In the genomic region with DNA sequence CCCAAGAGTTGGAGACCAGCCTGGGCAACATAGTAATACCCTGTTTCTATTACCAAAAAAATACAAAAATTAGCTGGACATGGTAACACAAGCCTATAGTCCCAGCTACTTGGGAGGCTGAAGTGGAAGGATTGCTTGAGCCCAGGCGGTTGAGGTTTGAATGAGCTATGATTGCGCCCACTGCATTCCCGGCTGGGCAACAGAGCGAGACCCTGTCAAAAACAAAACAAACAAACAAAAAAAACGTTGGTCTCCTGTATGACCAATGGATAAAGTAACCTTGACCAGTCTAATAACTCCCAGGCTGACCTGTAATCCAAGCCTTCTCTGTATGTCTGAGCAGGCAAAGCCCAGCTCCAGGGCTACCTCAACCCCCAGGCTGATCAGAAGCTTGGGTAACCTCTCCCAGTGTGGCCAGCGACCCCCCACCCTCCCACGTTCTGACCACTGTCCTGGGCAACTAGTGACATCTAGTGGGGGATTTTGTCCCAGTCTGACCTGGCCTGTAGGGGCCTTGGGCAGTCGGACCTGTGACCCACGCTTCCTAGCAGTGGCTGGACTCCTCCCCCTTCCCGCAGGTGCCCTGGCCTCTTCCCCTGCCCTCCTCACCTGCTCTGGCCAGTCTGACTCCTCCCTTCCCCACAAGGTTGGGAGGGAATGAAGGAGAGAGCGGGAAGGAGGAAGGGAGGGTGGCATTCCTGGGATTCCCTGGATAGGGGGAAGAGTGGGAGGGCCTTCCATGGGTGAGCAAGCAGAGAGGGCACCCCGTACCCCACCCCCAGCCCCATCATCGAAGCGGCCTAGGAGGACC, we compare ENCODE assay signal across 9 cellular contexts. TPM values are rescaled to one million over a fixed set of nuclear protein-coding genes. Genes with fewer than 3 reads are reported as not detected.
DNase-seq lines count a peak whose midpoint lies in the region; ATAC-seq and TF ChIP-seq lines count a peak whose summit lies in the region.
"Had no signal": no experiment of that assay in that cellular context is flagged by ENCODE, and none has a peak within 500 bp of the region (broad histone marks: within the 10 kb centered on the region; RNA-seq: fewer than 3 reads in every experiment).

No MANE protein-coding gene starts in this region.

- ATAC-seq in RWPE2 (ENCODE audit: low read depth) (peak; percentile 58), HG03442 (IDR thresholded peaks at IDR 0.05; ENCODE audit: unreplicated experiment) (no peak), HG02623 (IDR thresholded peaks at IDR 0.05; ENCODE audit: unreplicated experiment) (no peak), HG03135 (IDR thresholded peaks at IDR 0.05; ENCODE audit: unreplicated experiment) (no peak)

- peak overlapping the region; percentile 75 for H3K27ac ChIP-seq in RWPE2 (ENCODE audit: poor library complexity, severe bottlenecking)
- peak overlapping the region; percentile 96 for H3K27ac ChIP-seq in parathyroid adenoma

- TF ChIP-seq CTCF in GM20000 (IDR thresholded peaks at IDR 0.05; ENCODE audit: extremely low read depth, missing control alignments) (no peak), RWPE2 (IDR thresholded peaks at IDR 0.05; ENCODE audit: poor library complexity, severe bottlenecking) (peak; percentile 59), fibroblast of villous mesenchyme (IDR thresholded peaks at IDR 0.05; ENCODE audit: insufficient read depth, low read depth, low read length) (peak; percentile 61), parathyroid adenoma (IDR thresholded peaks at IDR 0.05) (peak; percentile 53)

- DNase-seq in GM20000 (ENCODE audit: low spot score) (peak; percentile 71), RWPE2 (ENCODE audit: low spot score) (peak; percentile 82), fibroblast of villous mesenchyme (ENCODE audit: low read depth) (peak; percentile 50), HPDE6-E6E7 (ENCODE audit: extremely low spot score) (no peak)

- no peaks in the 10 kb centered on the region for H3K79me2 ChIP-seq in parathyroid adenoma

- H3K27me3 ChIP-seq in RWPE2 (ENCODE audit: insufficient read depth, poor library complexity, severe bottlenecking) (no peaks in the 10 kb centered on the region), parathyroid adenoma (ENCODE audit: control insufficient read depth, insufficient read depth, low read length) (no peaks in the 10 kb centered on the region)

- no peak overlapping the region for H3K9ac ChIP-seq in parathyroid adenoma

- H3K4me1 ChIP-seq in RWPE2 (ENCODE audit: insufficient read depth, poor library complexity, severe bottlenecking) (peaks cover 20% of the 10 kb centered on the region), parathyroid adenoma (peaks cover 18% of the 10 kb centered on the region)

- H3K36me3 ChIP-seq in RWPE2 (ENCODE audit: low read depth) (peaks cover 15% of the 10 kb centered on the region), parathyroid adenoma (ENCODE audit: control insufficient read depth, insufficient read depth, low read length) (no peaks in the 10 kb centered on the region)

- H3K4me3 ChIP-seq in RWPE2 (ENCODE audit: severe bottlenecking) = no peak overlapping the region
- H3K4me3 ChIP-seq in fibroblast of villous mesenchyme (ENCODE audit: low read depth, low read length) = no peak overlapping the region
- peak overlapping the region; percentile 66 for H3K4me3 ChIP-seq in parathyroid adenoma (ENCODE audit: low read depth, low read length)

- peak overlapping the region; percentile 93 for H2AFZ ChIP-seq in parathyroid adenoma

- peak overlapping the region; percentile 89 for H3K4me2 ChIP-seq in parathyroid adenoma (ENCODE audit: low read length)

- H3K9me3 ChIP-seq in RWPE2 (ENCODE audit: severe bottlenecking) (no peaks in the 10 kb centered on the region), parathyroid adenoma (ENCODE audit: control insufficient read depth, low read length) (no peaks in the 10 kb centered on the region)

RNA-seq across cellular contexts. Expression of a gene that starts 1.0 kb away (rescaled TPM):
- 10.3 and 15.1 TPM in 2 replicates for total RNA-seq in fibroblast of villous mesenchyme
- total RNA-seq: activated CD8-positive, alpha-beta memory T cell treated with anti-CD3 and anti-CD28 coated beads for 36 hours had no signal

RNA-seq across cellular contexts. Expression of a gene that starts 30.2 kb away (rescaled TPM):
- total RNA-seq in fibroblast of villous mesenchyme = under 0.01 TPM in 2 replicates
- total RNA-seq: activated CD8-positive, alpha-beta memory T cell treated with anti-CD3 and anti-CD28 coated beads for 36 hours had no signal

RNA-seq across cellular contexts. Expression of a gene that starts 38.2 kb away (rescaled TPM):
- 133 and 134 TPM in 2 replicates for total RNA-seq in fibroblast of villous mesenchyme

RNA-seq across cellular contexts. Expression of a gene that starts 59.3 kb away (rescaled TPM):
- 8.6 and 10.0 TPM in 2 replicates for total RNA-seq in fibroblast of villous mesenchyme
